ENCODE assay signal across 8 cellular contexts in genomic region chr2:127106457-127106997, GRCh38. TPM values are rescaled to one million over a fixed set of nuclear protein-coding genes. Genes with fewer than 3 reads are reported as not detected.
DNase-seq lines count a peak whose midpoint lies in the region; ATAC-seq and TF ChIP-seq lines count a peak whose summit lies in the region.

No MANE protein-coding gene starts in this region.

- WGBS in aorta, 2 donors = 0 to 1% methylated on average over 45 of the region's 45 CpGs

- H3K36me3 ChIP-seq in endocrine pancreas (ENCODE audit: control insufficient read depth, insufficient read depth, low read length) (no peaks in the 10 kb centered on the region), mucosa of rectum (ENCODE audit: control insufficient read depth in 2 of 2, insufficient read depth in 2 of 2, low read length in 2 of 2) (no peaks in the 10 kb centered on the region), aorta (ENCODE audit: control insufficient read depth in 1 of 2, insufficient read depth in 2 of 2, low read length in 1 of 2) (no peaks in the 10 kb centered on the region)

- H3K4me1 ChIP-seq in endocrine pancreas (ENCODE audit: control insufficient read depth, insufficient read depth, low read length) (no peaks in the 10 kb centered on the region), mucosa of rectum (ENCODE audit: control insufficient read depth in 2 of 2, insufficient read depth in 2 of 2, low read length in 2 of 2) (peaks cover 22% of the 10 kb centered on the region in 2 donors), aorta (ENCODE audit: control insufficient read depth in 1 of 2, insufficient read depth in 2 of 2, low read length in 2 of 2) (no peaks in the 10 kb centered on the region)

- TF ChIP-seq CTCF in RWPE1 (conservative IDR thresholded peaks at IDR 0.05; ENCODE audit: low read depth) = no peak

- CTCF ChIA-PET in RWPE1 (lab: Yijun Ruan, JAX) = interaction anchor here (0.6 to 1.3 kb wide), 2 partner anchors 38 to 150 kb away, joined by 3 to 4 read pairs; no protein-coding TSS in a partner anchor

- ATAC-seq in HG02852 (IDR thresholded peaks at IDR 0.05; ENCODE audit: unreplicated experiment) (peak; percentile 21), aorta (ENCODE audit: low FRiP score) (peak; percentile 48)

- H3K27ac ChIP-seq in RWPE1 (peak overlapping the region; percentile 86), mucosa of rectum (ENCODE audit: low read depth in 2 of 2, low read length in 2 of 2) (peak overlapping the region; percentile 77 to 83), aorta (ENCODE audit: low read depth in 1 of 2, low read length in 2 of 2) (no peak overlapping the region)

- DNase-seq in NCI-H2171 treated with DMSO at 0.1 percent for 48 hours (lab: John Stamatoyannopoulos, UW) (peak; percentile 47), NCI-H2171 (lab: John Stamatoyannopoulos, UW) (no peak), RWPE1 (ENCODE audit: low spot score) (no peak), aorta (peak; percentile 59 to 78), Ammon's horn (ENCODE audit: low spot score) (no peak)

- H3K4me3 ChIP-seq in endocrine pancreas (ENCODE audit: control insufficient read depth, insufficient read depth, low read length) (no peak overlapping the region), mucosa of rectum (ENCODE audit: low read length in 2 of 2) (peak overlapping the region; percentile 66 to 84), aorta (ENCODE audit: low read length in 2 of 2) (peak overlapping the region; percentile 52 to 73)

- no peaks in the 10 kb centered on the region for H3K27me3 ChIP-seq in endocrine pancreas (ENCODE audit: control insufficient read depth, insufficient read depth, low read length)
- H3K27me3 ChIP-seq in mucosa of rectum (ENCODE audit: control insufficient read depth in 2 of 2, insufficient read depth in 2 of 2, low read length in 2 of 2) = no peaks in the 10 kb centered on the region
- H3K27me3 ChIP-seq in aorta (ENCODE audit: control insufficient read depth in 1 of 2, insufficient read depth in 2 of 2, low read length in 1 of 2) = no peaks in the 10 kb centered on the region

- POLR2A ChIA-PET in RWPE1 (lab: Yijun Ruan, JAX; ENCODE audit: low non-redundant PET) = no interaction called here

- intact Hi-C loops in aorta (cut with DNase I) = loop anchor here in 1 of 2 donors (2.0 kb wide), 1 partner anchor 42 kb away; no protein-coding TSS in a partner anchor

- H3K9ac ChIP-seq in endocrine pancreas (ENCODE audit: control insufficient read depth, insufficient read depth, low read length) = peak overlapping the region; percentile 62
- peak overlapping the region; percentile 68 to 73 for H3K9ac ChIP-seq in mucosa of rectum (ENCODE audit: low read depth in 1 of 2, low read length in 2 of 2)

- no peaks in the 10 kb centered on the region for H3K9me3 ChIP-seq in endocrine pancreas (ENCODE audit: control insufficient read depth, low read length)
- no peaks in the 10 kb centered on the region for H3K9me3 ChIP-seq in mucosa of rectum (ENCODE audit: control insufficient read depth in 2 of 2, low read length in 2 of 2)
- H3K9me3 ChIP-seq in aorta (ENCODE audit: control insufficient read depth, low read length) = no peaks in the 10 kb centered on the region

RNA-seq across cellular contexts. Expression of gene BIN1, which starts 0.4 kb away (rescaled TPM):
- 10 to 100 TPM; 22.9 to 37.9 TPM for total RNA-seq in aorta
- polyA plus RNA-seq in aorta = 10 to 100 TPM; 15.4 to 20.3 TPM

Comparison
In these comparisons a context has a peak if more than half of its experiments do, and no peak if none do; other contexts are left out.
1. DNase-seq: peak in NCI-H2171 treated with DMSO at 0.1 percent for 48 hours (single experiment) and aorta (2 of 2); none in NCI-H2171 (single experiment), RWPE1 (single experiment) and Ammon's horn (single experiment).
2. H3K27ac ChIP-seq: peak in RWPE1 (single experiment) and mucosa of rectum (2 of 2); none in aorta (0 of 2).